Comparison of ENCODE assay signal across 25 cellular contexts in genomic region chr11:19283998-19284397, GRCh38. TPM values are rescaled to one million over a fixed set of nuclear protein-coding genes. Genes with fewer than 3 reads are reported as not detected.
DNase-seq lines count a peak whose midpoint lies in the region; ATAC-seq and TF ChIP-seq lines count a peak whose summit lies in the region.
"Had no signal": no experiment of that assay in that cellular context is flagged by ENCODE, and none has a peak within 500 bp of the region (broad histone marks: within the 10 kb centered on the region; RNA-seq: fewer than 3 reads in every experiment).

No MANE protein-coding gene starts in this region.

- no peak overlapping the region for H4K12ac ChIP-seq in trophoblast cell (ENCODE audit: low read depth, low read length)

- H3K4me1 Mint-ChIP-seq in chondrocyte (ENCODE audit: low read depth): no peaks in the 10 kb centered on the region

- H3K18ac ChIP-seq in IMR-90 (ENCODE audit: low read depth, low read length) (no peak overlapping the region), trophoblast cell (ENCODE audit: low read length) (no peak overlapping the region)

- peak overlapping the region; percentile 49 for H3K27ac Mint-ChIP-seq in chondrocyte (ENCODE audit: unreplicated experiment)
- H3K27ac Mint-ChIP-seq: HFFc6 had no signal

- H2BK12ac ChIP-seq in trophoblast cell (ENCODE audit: low read length): no peak overlapping the region

- H2BK15ac ChIP-seq in IMR-90 (ENCODE audit: low read depth, low read length): no peak overlapping the region

- H3K79me2 ChIP-seq in trophoblast cell (ENCODE audit: control insufficient read depth, insufficient read depth, low read length, poor library complexity): no peaks in the 10 kb centered on the region

- no peaks in the 10 kb centered on the region for H4K20me1 ChIP-seq in IMR-90 (ENCODE audit: insufficient read depth, low read length)

- no peaks in the 10 kb centered on the region for H3K9me3 ChIP-seq in IMR-90 (ENCODE audit: control insufficient read depth, insufficient read depth, low read length)
- no peaks in the 10 kb centered on the region for H3K9me3 ChIP-seq in trophoblast cell (ENCODE audit: insufficient read depth, low read depth, low read length)

- H2BK120ac ChIP-seq in IMR-90 (ENCODE audit: low read depth, low read length) (no peak overlapping the region), trophoblast cell (ENCODE audit: insufficient read depth, low read length, poor library complexity) (no peak overlapping the region)

- H2AK9ac ChIP-seq in IMR-90 (replicated peaks; ENCODE audit: low read depth, low read length, poor library complexity): peak overlapping the region; percentile 24

- no peaks in the 10 kb centered on the region for H3K36me3 ChIP-seq in IMR-90 (ENCODE audit: control insufficient read depth, insufficient read depth, low read length)
- no peaks in the 10 kb centered on the region for H3K36me3 ChIP-seq in trophoblast cell (ENCODE audit: control insufficient read depth in 1 of 2, insufficient read depth in 2 of 2, low read length in 2 of 2)

- peak; percentile 26 for DNase-seq in NK-92 treated with Interleukin-12 subunit alpha and Interleukin-12 subunit beta, amount 100 ng/mL, for 24 hours (lab: John Stamatoyannopoulos, UW)
- DNase-seq in NK-92 (lab: John Stamatoyannopoulos, UW; ENCODE audit: unreplicated experiment) (no peak), IMR-90 (no peak), chondrocyte (ENCODE audit: low spot score) (no peak), trophoblast cell (no peak)
- DNase-seq in activated CD4-positive, alpha-beta T cell treated with anti-CD3 and anti-CD28 coated beads, Interleukin-2, amount 50 U/mL, for 4 hours: no peak
- DNase-seq: AML-193, COR-L47, DMS 273 treated with DMSO at 0.1 percent for 48 hours, H7, HFFc6, Kasumi-1, MM.1S, NCI-H1092 treated with DMSO at 0.1 percent for 48 hours, NCI-H1694, NCI-H2081 treated with DMSO at 0.1 percent for 48 hours, NCI-H446 treated with DMSO at 0.1 percent for 48 hours, NCI-H69, OCI-M1, SHP77 had no signal

- CTCF ChIA-PET in IMR-90 (lab: Yijun Ruan, JAX): no interaction called here

- no peak overlapping the region for H2BK20ac ChIP-seq in IMR-90 (ENCODE audit: low read depth, low read length)

- no peak overlapping the region for H3K14ac ChIP-seq in IMR-90 (replicated peaks; ENCODE audit: low read depth, low read length)
- H3K14ac ChIP-seq in trophoblast cell (ENCODE audit: low read length): no peak overlapping the region

- H2AK5ac ChIP-seq in IMR-90 (ENCODE audit: low read depth, low read length): no peak overlapping the region
- H2AK5ac ChIP-seq in trophoblast cell (ENCODE audit: low read length): no peak overlapping the region

- ATAC-seq in IMR-90 (ENCODE audit: low read depth): no peak
- no peak for ATAC-seq in GM19035 (IDR thresholded peaks at IDR 0.05; ENCODE audit: unreplicated experiment)
- no peak for ATAC-seq in HG02973 (IDR thresholded peaks at IDR 0.05; ENCODE audit: unreplicated experiment)

- H2AFZ ChIP-seq in IMR-90 (replicated peaks; ENCODE audit: low read length, poor library complexity): no peak overlapping the region
- H2AFZ ChIP-seq in trophoblast cell (ENCODE audit: insufficient read depth, low read length, poor library complexity): no peak overlapping the region

- in situ Hi-C loops in IMR-90 (cut with MboI; ENCODE audit: low sequenced_read_pairs): no loop called here

- H3K9me3 Mint-ChIP-seq in chondrocyte (ENCODE audit: low read depth): no peaks in the 10 kb centered on the region
- H3K9me3 Mint-ChIP-seq: HFFc6 had no signal

- H3K27me3 ChIP-seq in IMR-90 (ENCODE audit: control insufficient read depth, insufficient read depth, low read length): peaks cover 20% of the 10 kb centered on the region
- no peaks in the 10 kb centered on the region for H3K27me3 ChIP-seq in trophoblast cell (ENCODE audit: insufficient read depth, low read length)

- TF ChIP-seq CTCF in IMR-90 (conservative IDR thresholded peaks at IDR 0.05; ENCODE audit: low read depth, low read length) (no peak), chondrocyte (IDR thresholded peaks at IDR 0.05) (no peak)

- WGBS in IMR-90 (ENCODE audit: extremely low coverage in 2 of 2, insufficient read length in 1 of 2), 2 experiments: no CpG with 5 or more reads among the region's 3 CpGs
- WGBS in trophoblast cell (ENCODE audit: extremely low coverage, insufficient coverage, insufficient read length): no CpG with 5 or more reads among the region's 3 CpGs

- intact Hi-C loops in IMR-90 (cut with micrococcal nuclease): no loop called here

- TF ChIP-seq POLR2A in IMR-90 (IDR thresholded peaks at IDR 0.05; ENCODE audit: low read depth, low read length): no peak

- no peak overlapping the region for H3K4me3 ChIP-seq in IMR-90 (ENCODE audit: insufficient read depth, low read depth, low read length)
- H3K4me3 ChIP-seq in trophoblast cell (ENCODE audit: low read depth, low read length): no peak overlapping the region
- H3K4me3 ChIP-seq: SK-N-MC had no signal

- H3K9ac ChIP-seq in IMR-90 (ENCODE audit: low read depth, low read length): no peak overlapping the region
- H3K9ac ChIP-seq in trophoblast cell (ENCODE audit: low read length): no peak overlapping the region

- no peak overlapping the region for H3K4me3 Mint-ChIP-seq in chondrocyte (ENCODE audit: unreplicated experiment)
- H3K4me3 Mint-ChIP-seq: HFFc6 had no signal

- POLR2A ChIA-PET in IMR-90 (lab: Charles Lee; ENCODE audit: unreplicated experiment): no interaction called here

- H4K91ac ChIP-seq in IMR-90 (ENCODE audit: insufficient read depth, low read depth, low read length): no peak overlapping the region
- peak overlapping the region; percentile 4 for H4K91ac ChIP-seq in trophoblast cell (ENCODE audit: low read depth, low read length)

- dilution Hi-C loops in IMR-90 (cut with HindIII; ENCODE audit: low sequenced_read_pairs, unreplicated experiment): no loop called here

- no peak overlapping the region for H4K5ac ChIP-seq in IMR-90 (ENCODE audit: low read depth, low read length)

- peaks cover 31% of the 10 kb centered on the region for H3K27me3 Mint-ChIP-seq in chondrocyte (ENCODE audit: low read depth)

- H3K27ac ChIP-seq in IMR-90 (ENCODE audit: insufficient read depth, low read length) (no peak overlapping the region), trophoblast cell (ENCODE audit: low read depth, low read length) (no peak overlapping the region)
- H3K27ac ChIP-seq: 22Rv1, HL-60, SK-N-MC had no signal

- no peak overlapping the region for H3K56ac ChIP-seq in IMR-90 (ENCODE audit: extremely low read depth, insufficient read depth, low read length)

- H3K36me3 Mint-ChIP-seq in chondrocyte (ENCODE audit: low read depth): no peaks in the 10 kb centered on the region

- H3K23ac ChIP-seq in IMR-90 (ENCODE audit: low read depth, low read length) (no peak overlapping the region), trophoblast cell (ENCODE audit: low read length) (no peak overlapping the region)

- no peaks in the 10 kb centered on the region for H3K4me1 ChIP-seq in IMR-90 (ENCODE audit: control insufficient read depth, insufficient read depth, low read length)
- H3K4me1 ChIP-seq in trophoblast cell (ENCODE audit: control insufficient read depth in 1 of 2, insufficient read depth in 2 of 2, low read length in 2 of 2): peaks cover 0 to 6% of the 10 kb centered on the region in 2 experiments

- H3K79me1 ChIP-seq in IMR-90 (ENCODE audit: low read depth in 1 of 2, low read length in 2 of 2): no peaks in the 10 kb centered on the region
- H3K79me1 ChIP-seq in trophoblast cell (ENCODE audit: low read length): no peaks in the 10 kb centered on the region

- no peaks in the 10 kb centered on the region for H3K9me1 ChIP-seq in IMR-90 (ENCODE audit: insufficient read depth, low read length)

- no peak overlapping the region for H4K8ac ChIP-seq in IMR-90 (ENCODE audit: low read depth in 2 of 2, low read length in 2 of 2)
- H4K8ac ChIP-seq in trophoblast cell (ENCODE audit: low read depth, low read length): no peak overlapping the region

- H2BK5ac ChIP-seq in IMR-90 (ENCODE audit: low read depth, low read length, poor library complexity, severe bottlenecking) (no peak overlapping the region), trophoblast cell (ENCODE audit: low read depth, low read length, poor library complexity) (no peak overlapping the region)

- H3K4me2 ChIP-seq in IMR-90 (ENCODE audit: low read depth, low read length) (no peak overlapping the region), trophoblast cell (ENCODE audit: low read length) (no peak overlapping the region)

- no peak overlapping the region for H3K4ac ChIP-seq in IMR-90 (ENCODE audit: low read depth, low read length)
- H3K4ac ChIP-seq in trophoblast cell (ENCODE audit: low read depth, low read length): no peak overlapping the region

- no peak for TF ChIP-seq RAD21 in IMR-90 (IDR thresholded peaks at IDR 0.05; ENCODE audit: low read length)

- no TSS peak for BruUV-seq in IMR-90 (replicated peaks; lab: Mats Ljungman, UMichigan)

TF ChIP-seq in IMR-90, 13 proteins besides CTCF, POLR2A, EP300 and RAD21:
- TF ChIP-seq NFE2L2 (IDR thresholded peaks at IDR 0.05; ENCODE audit: low read depth, low read length) (no peak), MXI1 (IDR thresholded peaks at IDR 0.05; ENCODE audit: borderline replicate concordance, low read depth, low read length) (no peak), MAZ (IDR thresholded peaks at IDR 0.05; ENCODE audit: borderline replicate concordance, low read depth, low read length) (no peak), FOS (IDR thresholded peaks at IDR 0.05; ENCODE audit: low read depth, low read length) (no peak), CHD1 (IDR thresholded peaks at IDR 0.05; ENCODE audit: low read depth, low read length) (no peak), BHLHE40 (IDR thresholded peaks at IDR 0.05; ENCODE audit: low read depth, low read length) (no peak), SMC3 (IDR thresholded peaks at IDR 0.05; ENCODE audit: low read depth, low read length) (no peak)

RNA-seq across cellular contexts. Expression of gene E2F8, which starts 43.3 kb away (rescaled TPM):
- total RNA-seq in IMR-90 (2012; rRNA removed): 1.1 TPM in 2 replicates
- polyA plus RNA-seq in IMR-90 (2012; rRNA removed): 2.3 and 2.6 TPM in 2 replicates
- 0.51 and 0.92 TPM in 2 replicates for polyA plus RNA-seq in IMR-90 (2012; cell fraction: cytosol; rRNA removed)
- polyA plus RNA-seq in IMR-90 (2012; cell fraction: nucleus; rRNA removed; ENCODE audit: low replicate concordance): 2.1 and 2.6 TPM in 2 replicates
- total RNA-seq in chondrocyte: 0.60 to 1.4 TPM (median 0.64 TPM) in 3 replicates
- 43.8 and 48.2 TPM in 2 replicates for polyA plus RNA-seq in trophoblast cell (2013)
